ENCODE assay signal across 1 cellular context in genomic region chr11:36192723-36193619, GRCh38.
TF ChIP-seq lines count a peak whose summit lies in the region.

No MANE protein-coding gene starts in this region.

TF ChIP-seq in GM12878, 131 proteins besides CTCF, POLR2A, EP300 and RAD21 (continued from another document):
- no peak for TF ChIP-seq NR2F1 (conservative IDR thresholded peaks at IDR 0.05)
- no peak for TF ChIP-seq ASH2L (IDR thresholded peaks at IDR 0.05; ENCODE audit: borderline replicate concordance, low read depth)
- no peak for TF ChIP-seq TCF7 (IDR thresholded peaks at IDR 0.05; ENCODE audit: borderline replicate concordance)
- no peak for TF ChIP-seq SIX5 (IDR thresholded peaks at IDR 0.05; ENCODE audit: low read depth, low read length, severe bottlenecking)
- TF ChIP-seq MTA2 (IDR thresholded peaks at IDR 0.05; ENCODE audit: low read depth), result no peak
- TF ChIP-seq USF2 (IDR thresholded peaks at IDR 0.05; ENCODE audit: borderline replicate concordance, low read depth, low read length), result no peak
- TF ChIP-seq MYC (IDR thresholded peaks at IDR 0.05; ENCODE audit: insufficient read depth, insufficient read length, insufficient replicate concordance, low read length, severe bottlenecking), result no peak
- TF ChIP-seq POLR2AphosphoS5 (IDR thresholded peaks at IDR 0.05; ENCODE audit: low read length), result no peak
- TF ChIP-seq, protein P1, sequence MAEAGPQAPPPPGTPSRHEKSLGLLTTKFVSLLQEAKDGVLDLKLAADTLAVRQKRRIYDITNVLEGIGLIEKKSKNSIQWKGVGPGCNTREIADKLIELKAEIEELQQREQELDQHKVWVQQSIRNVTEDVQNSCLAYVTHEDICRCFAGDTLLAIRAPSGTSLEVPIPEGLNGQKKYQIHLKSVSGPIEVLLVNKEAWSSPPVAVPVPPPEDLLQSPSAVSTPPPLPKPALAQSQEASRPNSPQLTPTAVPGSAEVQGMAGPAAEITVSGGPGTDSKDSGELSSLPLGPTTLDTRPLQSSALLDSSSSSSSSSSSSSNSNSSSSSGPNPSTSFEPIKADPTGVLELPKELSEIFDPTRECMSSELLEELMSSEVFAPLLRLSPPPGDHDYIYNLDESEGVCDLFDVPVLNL (IDR thresholded peaks at IDR 0.05; ENCODE audit: low read depth, low read length), result no peak
- TF ChIP-seq JUNB (IDR thresholded peaks at IDR 0.05), result no peak
